In genomic region chr12:91007531-91008290, GRCh38 we compare ENCODE assay signal across 12 cellular contexts.
DNase-seq lines count a peak whose midpoint lies in the region; ATAC-seq lines count a peak whose summit lies in the region.
"Had no signal": no experiment of that assay in that cellular context is flagged by ENCODE, and none has a peak within 500 bp of the region (broad histone marks: within the 10 kb centered on the region; RNA-seq: fewer than 3 reads in every experiment).

No MANE protein-coding gene starts in this region.

- no peak for DNase-seq in activated naive CD8-positive, alpha-beta T cell treated with anti-CD3 and anti-CD28 coated beads, Interleukin-2, amount 50 U/mL, for 24 hours
- DNase-seq in NCI-H446 treated with DMSO at 0.1 percent for 48 hours (lab: John Stamatoyannopoulos, UW) (no peak), DMS 273 (lab: John Stamatoyannopoulos, UW; ENCODE audit: unreplicated experiment) (no peak), SW480 (ENCODE audit: low spot score) (no peak)
- DNase-seq: DMS53, midbrain, NCI-H1105 treated with DMSO at 0.1 percent for 48 hours had no signal

- peaks cover 15% of the 10 kb centered on the region for H3K4me1 Mint-ChIP-seq in activated naive CD8-positive, alpha-beta T cell treated with anti-CD3 and anti-CD28 coated beads, Interleukin-2, amount 50 U/mL, for 24 hours

- H3K27me3 Mint-ChIP-seq in activated naive CD8-positive, alpha-beta T cell treated with anti-CD3 and anti-CD28 coated beads, Interleukin-2, amount 50 U/mL, for 24 hours = peaks cover 22% of the 10 kb centered on the region
- H3K27me3 Mint-ChIP-seq: stimulated activated naive CD8-positive, alpha-beta T cell treated with anti-CD3 and anti-CD28 coated beads, Interleukin-15, Interleukin-2, amounts not matched to agents 100 ng/mL and 50 ng/mL, for 24 hours had no signal

- H3K4me3 Mint-ChIP-seq in activated naive CD8-positive, alpha-beta T cell treated with anti-CD3 and anti-CD28 coated beads, Interleukin-2, amount 50 U/mL, for 24 hours = peak overlapping the region; percentile 16
- H3K4me3 Mint-ChIP-seq: stimulated activated naive CD8-positive, alpha-beta T cell treated with anti-CD3 and anti-CD28 coated beads, Interleukin-15, Interleukin-2, amounts not matched to agents 100 ng/mL and 50 ng/mL, for 24 hours had no signal

- H3K9me3 Mint-ChIP-seq in activated naive CD8-positive, alpha-beta T cell treated with anti-CD3 and anti-CD28 coated beads, Interleukin-2, amount 50 U/mL, for 24 hours = peaks cover 3% of the 10 kb centered on the region
- H3K9me3 Mint-ChIP-seq: stimulated activated naive CD8-positive, alpha-beta T cell treated with anti-CD3 and anti-CD28 coated beads, Interleukin-15, Interleukin-2, amounts not matched to agents 100 ng/mL and 50 ng/mL, for 24 hours had no signal

- ATAC-seq in GM18867 (IDR thresholded peaks at IDR 0.05; ENCODE audit: unreplicated experiment) = peak; percentile 83
- peak; percentile 69 for ATAC-seq in GM21515 (IDR thresholded peaks at IDR 0.05; ENCODE audit: unreplicated experiment)
- ATAC-seq in HG03135 (IDR thresholded peaks at IDR 0.05; ENCODE audit: unreplicated experiment) = peak; percentile 58
- peak; percentile 59 for ATAC-seq in activated naive CD8-positive, alpha-beta T cell treated with anti-CD3 and anti-CD28 coated beads, Interleukin-2, amount 50 U/mL, for 24 hours
- ATAC-seq: HCT116 had no signal

- peak overlapping the region; percentile 59 for H3K27ac Mint-ChIP-seq in activated naive CD8-positive, alpha-beta T cell treated with anti-CD3 and anti-CD28 coated beads, Interleukin-2, amount 50 U/mL, for 24 hours
- H3K27ac Mint-ChIP-seq: stimulated activated naive CD8-positive, alpha-beta T cell treated with anti-CD3 and anti-CD28 coated beads, Interleukin-15, Interleukin-2, amounts not matched to agents 100 ng/mL and 50 ng/mL, for 24 hours had no signal

- H3K36me3 Mint-ChIP-seq in activated naive CD8-positive, alpha-beta T cell treated with anti-CD3 and anti-CD28 coated beads, Interleukin-2, amount 50 U/mL, for 24 hours (ENCODE audit: low read depth) = no peaks in the 10 kb centered on the region
